In genomic region chr15:68820205-68820588, GRCh38 we compare ENCODE assay signal across 8 cellular contexts.
DNase-seq lines count a peak whose midpoint lies in the region; ATAC-seq and TF ChIP-seq lines count a peak whose summit lies in the region.

No MANE protein-coding gene starts in this region.

- H3K36me3 Mint-ChIP-seq in memory B cell, result no peaks in the 10 kb centered on the region

- no peak for TF ChIP-seq RAD21 in Ishikawa (IDR thresholded peaks at IDR 0.05; ENCODE audit: low read depth)

- H3K4me1 ChIP-seq in BLaER1, result peaks cover 36% of the 10 kb centered on the region

- peak overlapping the region; percentile 89 for H3K4me2 ChIP-seq in BLaER1

- H3K27ac Mint-ChIP-seq in memory B cell, result peak overlapping the region; percentile 94

- peaks cover 7% of the 10 kb centered on the region for H3K36me3 ChIP-seq in BLaER1

- peak; percentile 25 for ATAC-seq in memory B cell (ENCODE audit: low read depth)

- H3K4me1 Mint-ChIP-seq in memory B cell, result peaks cover 23% of the 10 kb centered on the region

- peaks cover 40% of the 10 kb centered on the region for H4K20me1 ChIP-seq in BLaER1

- no peaks in the 10 kb centered on the region for H3K27me3 ChIP-seq in BLaER1

- H3K9me3 ChIP-seq in BLaER1, result no peaks in the 10 kb centered on the region

- peak overlapping the region; percentile 100 for H3K4me3 Mint-ChIP-seq in memory B cell

- H3K27ac ChIP-seq in BLaER1 (peak overlapping the region; percentile 100), cingulate gyrus (ENCODE audit: low read depth, low read length) (peak overlapping the region; percentile 95)

- peak overlapping the region; percentile 96 for H3K4me3 ChIP-seq in BLaER1

- H3K27me3 Mint-ChIP-seq in memory B cell, result no peaks in the 10 kb centered on the region

- DNase-seq in activated CD4-positive, CD25-positive, alpha-beta regulatory T cell treated with anti-CD3 and anti-CD28 coated beads, Interleukin-2, amount 50 U/mL, for 16 hours (ENCODE audit: low read depth, low spot score), result peak; percentile 52
- peak; percentile 53 to 68 for DNase-seq in memory B cell (ENCODE audit: low spot score in 2 of 2)
- DNase-seq in stimulated activated CD8-positive, alpha-beta memory T cell treated with anti-CD3 and anti-CD28 coated beads, Interleukin-4, amount 100 ng/mL, for 48 hours, result peak; percentile 75
- no peak for DNase-seq in AG08395 (ENCODE audit: low spot score)
- DNase-seq in glomerular visceral epithelial cell (ENCODE audit: extremely low spot score), result no peak

- TF ChIP-seq EP300 in Ishikawa (IDR thresholded peaks at IDR 0.05; ENCODE audit: borderline replicate concordance), result no peak

- peak overlapping the region; percentile 99 for H3K9ac ChIP-seq in BLaER1

- no peaks in the 10 kb centered on the region for H3K9me3 Mint-ChIP-seq in memory B cell

TF ChIP-seq in Ishikawa, 13 proteins besides CTCF, POLR2A, EP300 and RAD21:
- peak; percentile 27; the same call in 1 of the 2 replicates for TF ChIP-seq ZBTB7A (IDR thresholded peaks at IDR 0.05; ENCODE audit: low read depth)
- peak; percentile 44 for TF ChIP-seq MAX (IDR thresholded peaks at IDR 0.05)
- TF ChIP-seq FOXM1 (IDR thresholded peaks at IDR 0.05; ENCODE audit: borderline replicate concordance, low read depth), result no peak
TF ChIP-seq in Ishikawa: peak in this region for 2.

Comparison
In these comparisons a context has a peak if more than half of its experiments do, and no peak if none do; other contexts are left out.
1. DNase-seq: peak in activated CD4-positive, CD25-positive, alpha-beta regulatory T cell treated with anti-CD3 and anti-CD28 coated beads, Interleukin-2, amount 50 U/mL, for 16 hours (single experiment), memory B cell (2 of 2) and stimulated activated CD8-positive, alpha-beta memory T cell treated with anti-CD3 and anti-CD28 coated beads, Interleukin-4, amount 100 ng/mL, for 48 hours (single experiment); none in AG08395 (single experiment) and glomerular visceral epithelial cell (single experiment).